18 cellular contexts compared by ENCODE assay signal in genomic region chr11:2549080-2549479, GRCh38.
"Had no signal": no experiment of that assay in that cellular context is flagged by ENCODE, and none has a peak within 500 bp of the region (broad histone marks: within the 10 kb centered on the region; RNA-seq: fewer than 3 reads in every experiment).

No MANE protein-coding gene starts in this region.

- H3K9me3 ChIP-seq: neutrophil, SK-N-SH, stomach, thoracic aorta had no signal

- DNase-seq: activated CD4-positive, alpha-beta memory T cell treated with anti-CD3 and anti-CD28 coated beads for 36 hours; activated T-cell treated with anti-CD3 and anti-CD28 coated beads, Interleukin-2, amount 50 U/mL, for 48 hours; central memory CD4-positive, alpha-beta T cell; foreskin fibroblast; hypothalamus; kidney glomerular epithelial cell; midbrain; naive B cell; SK-N-SH; stomach; T-cell; T-helper 9 cell had no signal

- H3K27ac Mint-ChIP-seq: activated CD4-positive, alpha-beta memory T cell treated with anti-CD3 and anti-CD28 coated beads for 36 hours; naive B cell; T-cell had no signal

- H3K36me3 ChIP-seq: neutrophil, stomach, thoracic aorta had no signal

- H3K4me3 Mint-ChIP-seq: activated CD4-positive, alpha-beta memory T cell treated with anti-CD3 and anti-CD28 coated beads for 36 hours; naive B cell; T-cell had no signal

- H3K4me3 ChIP-seq: coronary artery, lung, smooth muscle cell, stomach, thoracic aorta had no signal

- H3K4me1 ChIP-seq: parathyroid adenoma had no signal

- H3K9me3 Mint-ChIP-seq: activated CD4-positive, alpha-beta memory T cell treated with anti-CD3 and anti-CD28 coated beads for 36 hours; naive B cell; T-cell had no signal

- H3K27me3 ChIP-seq: neutrophil, stomach had no signal

- H3K27me3 Mint-ChIP-seq: activated CD4-positive, alpha-beta memory T cell treated with anti-CD3 and anti-CD28 coated beads for 36 hours; T-cell had no signal

- H3K36me3 Mint-ChIP-seq: activated CD4-positive, alpha-beta memory T cell treated with anti-CD3 and anti-CD28 coated beads for 36 hours had no signal

- H3K27ac ChIP-seq: coronary artery, neutrophil, parathyroid adenoma, stomach, thoracic aorta had no signal

- ATAC-seq: T-cell had no signal
